6 cellular contexts compared by ENCODE assay signal in the genomic region with DNA sequence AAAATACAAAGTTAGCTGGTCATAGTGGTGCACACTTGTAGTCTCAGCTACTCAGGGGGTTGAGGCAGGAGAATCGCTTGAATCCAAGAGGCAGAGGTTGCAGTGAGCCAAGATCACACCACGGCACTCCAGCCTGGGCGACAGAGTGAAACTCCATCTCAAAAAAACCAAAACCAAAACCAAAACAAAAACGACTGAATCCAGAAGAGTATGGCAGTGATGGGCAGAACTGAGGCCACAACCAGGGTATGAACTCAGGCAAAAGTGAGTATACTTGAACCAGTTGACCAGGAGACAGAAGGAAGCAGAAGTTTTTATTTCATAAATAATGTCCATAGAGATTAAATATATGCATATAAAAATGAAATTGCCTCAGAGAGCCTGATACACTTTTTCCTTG.
"Had no signal": no experiment of that assay in that cellular context is flagged by ENCODE, and none has a peak within 500 bp of the region (broad histone marks: within the 10 kb centered on the region; RNA-seq: fewer than 3 reads in every experiment).

No MANE protein-coding gene starts in this region.

- H3K4me2 ChIP-seq: GM23338 had no signal

- DNase-seq: H9, HCEC 1CT, KBM-7 had no signal

- H3K27ac ChIP-seq: HL-60 had no signal

- H2AFZ ChIP-seq: GM23338 had no signal

- H3K4me3 ChIP-seq: GM23338 had no signal

- ATAC-seq: GM23338, HepG2 had no signal
